31 cellular contexts compared by ENCODE assay signal in the genomic region with DNA sequence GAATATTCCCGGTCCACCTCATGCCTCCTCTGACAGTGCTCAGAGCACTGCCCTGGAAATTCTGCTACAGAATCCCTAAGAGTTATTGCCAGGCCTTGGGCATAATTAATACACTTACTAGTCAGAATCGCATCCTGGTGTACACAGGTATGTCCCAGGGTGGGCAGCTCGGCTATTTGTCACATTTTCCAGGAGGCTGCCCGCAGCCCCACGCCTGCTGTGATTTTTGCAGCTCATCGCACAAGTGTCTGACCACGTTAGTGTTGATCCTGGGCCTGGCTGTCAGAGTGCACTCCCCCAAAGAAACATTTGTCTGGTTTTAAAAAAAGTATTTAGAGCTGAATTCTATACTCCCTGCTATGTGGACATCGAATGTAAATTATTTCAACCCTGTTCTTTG.
"Had no signal": no experiment of that assay in that cellular context is flagged by ENCODE, and none has a peak within 500 bp of the region (broad histone marks: within the 10 kb centered on the region; RNA-seq: fewer than 3 reads in every experiment).

No MANE protein-coding gene starts in this region.

- H3K27me3 ChIP-seq: brain microvascular endothelial cell, esophagus squamous epithelium, gastroesophageal sphincter, heart right ventricle had no signal

- H3K9me3 Mint-ChIP-seq: activated B cell treated with CpG ODN at 0.5 μM for 24 hours; activated T-cell treated with anti-CD3 and anti-CD28 coated beads, Interleukin-2, amount 50 U/mL, for 4 hours; activated T-helper 17 cell treated with anti-CD3 and anti-CD28 coated beads, Interleukin-2, amount 50 U/mL, for 72 hours; central memory CD8-positive, alpha-beta T cell had no signal

- H3K4me3 ChIP-seq: esophagus squamous epithelium, gastroesophageal sphincter, heart right ventricle had no signal

- H3K27ac ChIP-seq: brain microvascular endothelial cell, epithelial cell of prostate, esophagus squamous epithelium, gastroesophageal sphincter, heart right ventricle, WERI-Rb-1 had no signal

- H3K4me3 Mint-ChIP-seq: activated B cell treated with CpG ODN at 0.5 μM for 24 hours; activated CD8-positive, alpha-beta T cell treated with anti-CD3 and anti-CD28 coated beads for 36 hours; activated naive CD8-positive, alpha-beta T cell; activated T-cell treated with anti-CD3 and anti-CD28 coated beads, Interleukin-2, amount 50 U/mL, for 4 hours; activated T-helper 17 cell treated with anti-CD3 and anti-CD28 coated beads, Interleukin-2, amount 50 U/mL, for 72 hours; central memory CD8-positive, alpha-beta T cell; T-helper 17 cell; T-helper 2 cell treated with Interferon-gamma antibody and Interleukin-4, amounts not matched to agents 5 μg/mL and 100 μg/mL, for 36 hours had no signal

- H3K36me3 Mint-ChIP-seq: activated naive CD8-positive, alpha-beta T cell had no signal

- ATAC-seq: activated CD4-positive, CD25-positive, alpha-beta regulatory T cell treated with anti-CD3 and anti-CD28 coated beads, Interleukin-2, amount 50 U/mL, for 24 hours; activated CD8-positive, alpha-beta T cell treated with anti-CD3 and anti-CD28 coated beads for 36 hours; activated T-cell treated with anti-CD3 and anti-CD28 coated beads, Interleukin-2, amount 50 U/mL, for 4 hours; activated T-helper 17 cell treated with anti-CD3 and anti-CD28 coated beads, Interleukin-2, amount 50 U/mL, for 72 hours; gastroesophageal sphincter; heart right ventricle; T-helper 17 cell had no signal

- DNase-seq: activated B cell treated with CpG ODN at 0.5 μM for 24 hours; activated CD4-positive, alpha-beta T cell treated with anti-CD3 and anti-CD28 coated beads for 48 hours; activated CD4-positive, alpha-beta T cell treated with anti-CD3 and anti-CD28 coated beads, Interleukin-2, amount 50 U/mL, for 1 hour; activated CD4-positive, alpha-beta T cell treated with anti-CD3 and anti-CD28 coated beads, Interleukin-2, amount 50 U/mL, for 48 hours; activated CD8-positive, alpha-beta memory T cell treated with anti-CD3 and anti-CD28 coated beads for 24 hours; activated CD8-positive, alpha-beta T cell treated with anti-CD3 and anti-CD28 coated beads for 36 hours; activated effector memory CD4-positive, alpha-beta T cell treated with Interleukin-2 at 50 U/mL for 16 hours; activated gamma-delta T cell treated with Interleukin-2 at 50 U/mL for 16 hours; activated naive CD4-positive, alpha-beta T cell treated with anti-CD3 and anti-CD28 coated beads, Interleukin-2, amount 50 U/mL, for 16 hours; activated naive CD4-positive, alpha-beta T cell treated with Interleukin-2 at 50 U/mL for 16 hours; activated T-cell treated with anti-CD3 and anti-CD28 coated beads, Interleukin-2, amount 50 U/mL, for 4 hours; amniotic stem cell; anterior cingulate cortex; brain microvascular endothelial cell; cortex of kidney; dermis blood vessel endothelial cell; effector CD8-positive, alpha-beta T cell; esophagus squamous epithelium; foreskin melanocyte; heart right ventricle; T-helper 1 cell; T-helper 17 cell; T1000; WERI-Rb-1 had no signal

- H3K27ac Mint-ChIP-seq: activated B cell treated with CpG ODN at 0.5 μM for 24 hours; activated CD8-positive, alpha-beta T cell treated with anti-CD3 and anti-CD28 coated beads for 36 hours; activated naive CD8-positive, alpha-beta T cell; activated T-helper 17 cell treated with anti-CD3 and anti-CD28 coated beads, Interleukin-2, amount 50 U/mL, for 72 hours; T-helper 17 cell; T-helper 2 cell treated with Interferon-gamma antibody and Interleukin-4, amounts not matched to agents 5 μg/mL and 100 μg/mL, for 36 hours had no signal

- H3K4me1 ChIP-seq: gastroesophageal sphincter had no signal

- H3K4me1 Mint-ChIP-seq: activated T-helper 17 cell treated with anti-CD3 and anti-CD28 coated beads, Interleukin-2, amount 50 U/mL, for 72 hours; central memory CD8-positive, alpha-beta T cell; T-helper 17 cell had no signal

- H3K27me3 Mint-ChIP-seq: activated B cell treated with CpG ODN at 0.5 μM for 24 hours; activated CD8-positive, alpha-beta T cell treated with anti-CD3 and anti-CD28 coated beads for 36 hours; activated naive CD8-positive, alpha-beta T cell; activated T-helper 17 cell treated with anti-CD3 and anti-CD28 coated beads, Interleukin-2, amount 50 U/mL, for 72 hours had no signal

- H3K36me3 ChIP-seq: brain microvascular endothelial cell, esophagus squamous epithelium, gastroesophageal sphincter, heart right ventricle, WERI-Rb-1 had no signal

- H3K9me3 ChIP-seq: gastroesophageal sphincter had no signal
